8 cellular contexts compared by ENCODE assay signal in genomic region chr10:106836923-106837322, GRCh38.
DNase-seq lines count a peak whose midpoint lies in the region; ATAC-seq and TF ChIP-seq lines count a peak whose summit lies in the region.

No MANE protein-coding gene starts in this region.

- no peak for TF ChIP-seq CTCF in GM12864 (IDR thresholded peaks at IDR 0.05; ENCODE audit: low read depth, low read length, missing control alignments)
- no peak for TF ChIP-seq CTCF in omental fat pad (IDR thresholded peaks at IDR 0.05)
- TF ChIP-seq CTCF in GM10248 (IDR thresholded peaks at IDR 0.05; ENCODE audit: control extremely low read depth, extremely low read depth, low read depth, missing control alignments) = no peak

- H3K27ac Mint-ChIP-seq in activated naive CD8-positive, alpha-beta T cell treated with anti-CD3 and anti-CD28 coated beads, Interleukin-2, amount 50 U/mL, for 24 hours = no peak overlapping the region

- in situ Hi-C loops in G401 (cut with HindIII; ENCODE audit: low sequenced_read_pairs) = no loop called here

- H3K9me3 Mint-ChIP-seq in activated naive CD8-positive, alpha-beta T cell treated with anti-CD3 and anti-CD28 coated beads, Interleukin-2, amount 50 U/mL, for 24 hours = peaks cover 5% of the 10 kb centered on the region

- CTCF ChIA-PET in GM10248 (lab: Yijun Ruan, JAX) = interaction anchor here (1.1 to 2.0 kb wide), 3 partner anchors 8 to 162 kb away, joined by 3 to 9 read pairs (median 3); no protein-coding TSS in a partner anchor

- H3K4me3 ChIP-seq in GM12864 (ENCODE audit: low read depth, low read length) = no peak overlapping the region

- no peaks in the 10 kb centered on the region for H3K27me3 Mint-ChIP-seq in activated naive CD8-positive, alpha-beta T cell treated with anti-CD3 and anti-CD28 coated beads, Interleukin-2, amount 50 U/mL, for 24 hours

- DNase-seq in GM12864 (ENCODE audit: low read depth) (peak; percentile 30), omental fat pad (ENCODE audit: low spot score) (no peak), G401 (ENCODE audit: low spot score) (no peak), GM10248 (ENCODE audit: extremely low spot score) (no peak)
- no peak for DNase-seq in activated naive CD8-positive, alpha-beta T cell treated with anti-CD3 and anti-CD28 coated beads, Interleukin-2, amount 50 U/mL, for 24 hours
- no peak for DNase-seq in stimulated activated CD4-positive, alpha-beta T cell treated with anti-CD3 and anti-CD28 coated beads, Interleukin-1b, Interleukin-23, amount 100 ng/mL, for 48 hours

- H3K4me1 Mint-ChIP-seq in activated naive CD8-positive, alpha-beta T cell treated with anti-CD3 and anti-CD28 coated beads, Interleukin-2, amount 50 U/mL, for 24 hours = peaks cover 8% of the 10 kb centered on the region

- POLR2A ChIA-PET in GM10248 (lab: Yijun Ruan, JAX) = no interaction called here

- H3K36me3 Mint-ChIP-seq in activated naive CD8-positive, alpha-beta T cell treated with anti-CD3 and anti-CD28 coated beads, Interleukin-2, amount 50 U/mL, for 24 hours (ENCODE audit: low read depth) = no peaks in the 10 kb centered on the region

- H3K4me3 Mint-ChIP-seq in activated naive CD8-positive, alpha-beta T cell treated with anti-CD3 and anti-CD28 coated beads, Interleukin-2, amount 50 U/mL, for 24 hours = no peak overlapping the region

- ATAC-seq in GM21360 (IDR thresholded peaks at IDR 0.05; ENCODE audit: unreplicated experiment) (peak; percentile 95), HG03196 (IDR thresholded peaks at IDR 0.05; ENCODE audit: unreplicated experiment) (peak; percentile 99), omental fat pad (ENCODE audit: low FRiP score) (no peak)
- peak; percentile 40 for ATAC-seq in activated naive CD8-positive, alpha-beta T cell treated with anti-CD3 and anti-CD28 coated beads, Interleukin-2, amount 50 U/mL, for 24 hours
